In the genomic region with DNA sequence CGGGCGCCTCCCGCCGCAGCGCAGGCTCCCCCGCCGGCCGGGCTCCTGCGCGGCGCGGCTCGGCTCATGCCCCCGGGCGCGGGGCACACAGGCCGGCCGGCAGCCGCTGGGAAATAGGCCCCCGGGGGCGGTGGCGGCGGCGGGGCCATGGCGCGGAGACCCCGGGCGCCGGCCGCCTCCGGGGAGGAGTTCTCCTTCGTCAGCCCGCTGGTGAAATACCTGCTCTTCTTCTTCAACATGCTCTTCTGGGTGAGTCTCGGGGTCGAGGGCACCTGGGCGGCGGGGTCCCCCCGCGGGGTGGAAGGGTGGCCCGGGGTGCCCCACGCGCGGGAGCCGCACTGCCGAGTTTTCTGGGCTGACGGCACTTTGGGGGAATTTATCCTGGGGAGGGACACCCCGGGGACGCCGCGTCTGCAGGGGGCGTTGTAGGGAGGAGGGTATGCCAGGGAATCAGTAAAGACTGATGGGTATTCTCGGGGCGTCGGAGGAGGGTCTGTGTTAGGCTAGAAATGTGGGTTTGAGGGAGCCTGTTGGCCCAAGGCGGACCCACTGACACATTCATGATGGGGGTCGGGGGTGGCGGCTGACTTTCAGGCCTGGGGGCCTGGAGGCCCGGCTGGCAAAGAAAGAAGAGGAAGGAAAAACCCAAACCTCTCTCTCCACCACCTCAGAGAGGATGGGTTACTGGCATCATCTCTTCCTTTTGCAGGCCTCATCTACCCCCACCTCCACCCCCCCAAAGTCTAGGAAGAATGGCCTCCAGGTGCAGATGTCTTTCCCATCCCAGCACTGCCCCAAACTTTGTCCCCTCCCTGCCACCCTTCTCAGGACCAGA, we compare ENCODE assay signal across 1 cellular context.
TF ChIP-seq lines count a peak whose summit lies in the region.

No MANE protein-coding gene starts in this region.

TF ChIP-seq in GM12878, 131 proteins besides CTCF, POLR2A, EP300 and RAD21 (continued from another document):
- TF ChIP-seq, protein P1, sequence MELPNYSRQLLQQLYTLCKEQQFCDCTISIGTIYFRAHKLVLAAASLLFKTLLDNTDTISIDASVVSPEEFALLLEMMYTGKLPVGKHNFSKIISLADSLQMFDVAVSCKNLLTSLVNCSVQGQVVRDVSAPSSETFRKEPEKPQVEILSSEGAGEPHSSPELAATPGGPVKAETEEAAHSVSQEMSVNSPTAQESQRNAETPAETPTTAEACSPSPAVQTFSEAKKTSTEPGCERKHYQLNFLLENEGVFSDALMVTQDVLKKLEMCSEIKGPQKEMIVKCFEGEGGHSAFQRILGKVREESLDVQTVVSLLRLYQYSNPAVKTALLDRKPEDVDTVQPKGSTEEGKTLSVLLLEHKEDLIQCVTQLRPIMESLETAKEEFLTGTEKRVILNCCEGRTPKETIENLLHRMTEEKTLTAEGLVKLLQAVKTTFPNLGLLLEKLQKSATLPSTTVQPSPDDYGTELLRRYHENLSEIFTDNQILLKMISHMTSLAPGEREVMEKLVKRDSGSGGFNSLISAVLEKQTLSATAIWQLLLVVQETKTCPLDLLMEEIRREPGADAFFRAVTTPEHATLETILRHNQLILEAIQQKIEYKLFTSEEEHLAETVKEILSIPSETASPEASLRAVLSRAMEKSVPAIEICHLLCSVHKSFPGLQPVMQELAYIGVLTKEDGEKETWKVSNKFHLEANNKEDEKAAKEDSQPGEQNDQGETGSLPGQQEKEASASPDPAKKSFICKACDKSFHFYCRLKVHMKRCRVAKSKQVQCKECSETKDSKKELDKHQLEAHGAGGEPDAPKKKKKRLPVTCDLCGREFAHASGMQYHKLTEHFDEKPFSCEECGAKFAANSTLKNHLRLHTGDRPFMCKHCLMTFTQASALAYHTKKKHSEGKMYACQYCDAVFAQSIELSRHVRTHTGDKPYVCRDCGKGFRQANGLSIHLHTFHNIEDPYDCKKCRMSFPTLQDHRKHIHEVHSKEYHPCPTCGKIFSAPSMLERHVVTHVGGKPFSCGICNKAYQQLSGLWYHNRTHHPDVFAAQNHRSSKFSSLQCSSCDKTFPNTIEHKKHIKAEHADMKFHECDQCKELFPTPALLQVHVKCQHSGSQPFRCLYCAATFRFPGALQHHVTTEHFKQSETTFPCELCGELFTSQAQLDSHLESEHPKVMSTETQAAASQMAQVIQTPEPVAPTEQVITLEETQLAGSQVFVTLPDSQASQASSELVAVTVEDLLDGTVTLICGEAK (IDR thresholded peaks at IDR 0.05; ENCODE audit: borderline replicate concordance) = no peak
- TF ChIP-seq, protein P2, sequence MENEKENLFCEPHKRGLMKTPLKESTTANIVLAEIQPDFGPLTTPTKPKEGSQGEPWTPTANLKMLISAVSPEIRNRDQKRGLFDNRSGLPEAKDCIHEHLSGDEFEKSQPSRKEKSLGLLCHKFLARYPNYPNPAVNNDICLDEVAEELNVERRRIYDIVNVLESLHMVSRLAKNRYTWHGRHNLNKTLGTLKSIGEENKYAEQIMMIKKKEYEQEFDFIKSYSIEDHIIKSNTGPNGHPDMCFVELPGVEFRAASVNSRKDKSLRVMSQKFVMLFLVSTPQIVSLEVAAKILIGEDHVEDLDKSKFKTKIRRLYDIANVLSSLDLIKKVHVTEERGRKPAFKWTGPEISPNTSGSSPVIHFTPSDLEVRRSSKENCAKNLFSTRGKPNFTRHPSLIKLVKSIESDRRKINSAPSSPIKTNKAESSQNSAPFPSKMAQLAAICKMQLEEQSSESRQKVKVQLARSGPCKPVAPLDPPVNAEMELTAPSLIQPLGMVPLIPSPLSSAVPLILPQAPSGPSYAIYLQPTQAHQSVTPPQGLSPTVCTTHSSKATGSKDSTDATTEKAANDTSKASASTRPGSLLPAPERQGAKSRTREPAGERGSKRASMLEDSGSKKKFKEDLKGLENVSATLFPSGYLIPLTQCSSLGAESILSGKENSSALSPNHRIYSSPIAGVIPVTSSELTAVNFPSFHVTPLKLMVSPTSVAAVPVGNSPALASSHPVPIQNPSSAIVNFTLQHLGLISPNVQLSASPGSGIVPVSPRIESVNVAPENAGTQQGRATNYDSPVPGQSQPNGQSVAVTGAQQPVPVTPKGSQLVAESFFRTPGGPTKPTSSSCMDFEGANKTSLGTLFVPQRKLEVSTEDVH (IDR thresholded peaks at IDR 0.05; ENCODE audit: low read depth, partially characterized antibody) = no peak
- TF ChIP-seq, protein P3, sequence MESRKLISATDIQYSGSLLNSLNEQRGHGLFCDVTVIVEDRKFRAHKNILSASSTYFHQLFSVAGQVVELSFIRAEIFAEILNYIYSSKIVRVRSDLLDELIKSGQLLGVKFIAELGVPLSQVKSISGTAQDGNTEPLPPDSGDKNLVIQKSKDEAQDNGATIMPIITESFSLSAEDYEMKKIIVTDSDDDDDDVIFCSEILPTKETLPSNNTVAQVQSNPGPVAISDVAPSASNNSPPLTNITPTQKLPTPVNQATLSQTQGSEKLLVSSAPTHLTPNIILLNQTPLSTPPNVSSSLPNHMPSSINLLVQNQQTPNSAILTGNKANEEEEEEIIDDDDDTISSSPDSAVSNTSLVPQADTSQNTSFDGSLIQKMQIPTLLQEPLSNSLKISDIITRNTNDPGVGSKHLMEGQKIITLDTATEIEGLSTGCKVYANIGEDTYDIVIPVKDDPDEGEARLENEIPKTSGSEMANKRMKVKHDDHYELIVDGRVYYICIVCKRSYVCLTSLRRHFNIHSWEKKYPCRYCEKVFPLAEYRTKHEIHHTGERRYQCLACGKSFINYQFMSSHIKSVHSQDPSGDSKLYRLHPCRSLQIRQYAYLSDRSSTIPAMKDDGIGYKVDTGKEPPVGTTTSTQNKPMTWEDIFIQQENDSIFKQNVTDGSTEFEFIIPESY (IDR thresholded peaks at IDR 0.05) = no peak
- TF ChIP-seq IRF4 (IDR thresholded peaks at IDR 0.05; ENCODE audit: low read depth, low read length) (no peak), NR2C2 (IDR thresholded peaks at IDR 0.05; ENCODE audit: borderline replicate concordance, control insufficient read depth, insufficient read length, low read depth) (no peak), FOXM1 (IDR thresholded peaks at IDR 0.05; ENCODE audit: low read depth, low read length) (no peak), NBN (IDR thresholded peaks at IDR 0.05) (peak; percentile 31; the same call in 1 of the 2 replicates), JUND (IDR thresholded peaks at IDR 0.05; ENCODE audit: low read depth, low read length) (no peak), CBX3 (IDR thresholded peaks at IDR 0.05; ENCODE audit: borderline replicate concordance, low read depth) (no peak), ZNF207 (IDR thresholded peaks at IDR 0.05; ENCODE audit: borderline replicate concordance) (no peak), RCOR1 (conservative IDR thresholded peaks at IDR 0.05; ENCODE audit: low read depth, low read length) (no peak), ATF7 (IDR thresholded peaks at IDR 0.05; ENCODE audit: low read depth) (peak; percentile 56), ZNF274 (IDR thresholded peaks at IDR 0.05; ENCODE audit: insufficient read depth, insufficient read length) (no peak), TCF12 (IDR thresholded peaks at IDR 0.05; ENCODE audit: low read depth, low read length) (0 out of 2 replicates have a peak, but pooled peaks have one; percentile 4)
- TF ChIP-seq, protein P4, sequence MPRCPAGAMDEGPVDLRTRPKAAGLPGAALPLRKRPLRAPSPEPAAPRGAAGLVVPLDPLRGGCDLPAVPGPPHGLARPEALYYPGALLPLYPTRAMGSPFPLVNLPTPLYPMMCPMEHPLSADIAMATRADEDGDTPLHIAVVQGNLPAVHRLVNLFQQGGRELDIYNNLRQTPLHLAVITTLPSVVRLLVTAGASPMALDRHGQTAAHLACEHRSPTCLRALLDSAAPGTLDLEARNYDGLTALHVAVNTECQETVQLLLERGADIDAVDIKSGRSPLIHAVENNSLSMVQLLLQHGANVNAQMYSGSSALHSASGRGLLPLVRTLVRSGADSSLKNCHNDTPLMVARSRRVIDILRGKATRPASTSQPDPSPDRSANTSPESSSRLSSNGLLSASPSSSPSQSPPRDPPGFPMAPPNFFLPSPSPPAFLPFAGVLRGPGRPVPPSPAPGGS (IDR thresholded peaks at IDR 0.05; ENCODE audit: borderline replicate concordance, insufficient read depth, low read depth, low read length, poor library complexity, severe bottlenecking) = no peak
- TF ChIP-seq, protein P5, sequence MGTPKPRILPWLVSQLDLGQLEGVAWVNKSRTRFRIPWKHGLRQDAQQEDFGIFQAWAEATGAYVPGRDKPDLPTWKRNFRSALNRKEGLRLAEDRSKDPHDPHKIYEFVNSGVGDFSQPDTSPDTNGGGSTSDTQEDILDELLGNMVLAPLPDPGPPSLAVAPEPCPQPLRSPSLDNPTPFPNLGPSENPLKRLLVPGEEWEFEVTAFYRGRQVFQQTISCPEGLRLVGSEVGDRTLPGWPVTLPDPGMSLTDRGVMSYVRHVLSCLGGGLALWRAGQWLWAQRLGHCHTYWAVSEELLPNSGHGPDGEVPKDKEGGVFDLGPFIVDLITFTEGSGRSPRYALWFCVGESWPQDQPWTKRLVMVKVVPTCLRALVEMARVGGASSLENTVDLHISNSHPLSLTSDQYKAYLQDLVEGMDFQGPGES (IDR thresholded peaks at IDR 0.05) = no peak
- TF ChIP-seq, protein P6, sequence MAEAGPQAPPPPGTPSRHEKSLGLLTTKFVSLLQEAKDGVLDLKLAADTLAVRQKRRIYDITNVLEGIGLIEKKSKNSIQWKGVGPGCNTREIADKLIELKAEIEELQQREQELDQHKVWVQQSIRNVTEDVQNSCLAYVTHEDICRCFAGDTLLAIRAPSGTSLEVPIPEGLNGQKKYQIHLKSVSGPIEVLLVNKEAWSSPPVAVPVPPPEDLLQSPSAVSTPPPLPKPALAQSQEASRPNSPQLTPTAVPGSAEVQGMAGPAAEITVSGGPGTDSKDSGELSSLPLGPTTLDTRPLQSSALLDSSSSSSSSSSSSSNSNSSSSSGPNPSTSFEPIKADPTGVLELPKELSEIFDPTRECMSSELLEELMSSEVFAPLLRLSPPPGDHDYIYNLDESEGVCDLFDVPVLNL (IDR thresholded peaks at IDR 0.05; ENCODE audit: low read depth, low read length) = no peak
